In the genomic region with DNA sequence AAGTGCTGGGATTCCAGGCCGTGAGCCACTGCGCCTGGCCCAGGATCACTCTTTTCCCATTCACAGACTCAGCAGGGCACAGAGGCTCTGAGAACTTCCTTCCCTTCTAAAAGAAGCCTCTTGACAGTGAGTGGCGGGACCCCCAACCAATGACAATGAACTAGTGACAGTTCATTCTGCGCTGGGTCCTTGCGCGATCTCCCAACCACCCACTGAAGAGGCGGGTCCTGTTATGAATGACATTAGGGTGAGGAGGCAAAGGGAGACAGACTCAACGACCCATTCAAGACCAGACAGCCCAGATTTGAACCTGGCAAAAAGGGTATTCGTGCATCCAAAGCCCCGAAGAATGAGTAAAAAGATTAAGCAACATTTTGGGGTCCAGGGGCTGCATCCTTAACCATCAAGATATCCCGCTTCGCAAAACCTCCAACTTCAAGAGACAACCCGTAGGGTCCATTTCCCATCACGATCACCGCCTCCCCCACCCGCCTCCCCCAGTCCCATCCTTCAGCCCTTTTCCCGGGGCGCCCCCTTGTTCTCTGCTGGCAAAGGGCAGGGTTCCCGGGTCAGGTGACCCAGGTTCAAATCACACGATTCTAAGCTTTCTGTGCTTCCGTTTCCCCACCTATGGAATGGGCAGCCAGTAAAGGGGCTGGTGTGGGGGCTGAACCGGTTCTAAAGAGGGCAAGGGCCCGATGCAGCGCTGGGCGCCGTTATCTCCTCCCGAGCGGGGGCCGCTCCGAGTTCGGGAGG, we compare ENCODE assay signal across 7 cellular contexts. TPM values are rescaled to one million over a fixed set of nuclear protein-coding genes. Genes with fewer than 3 reads are reported as not detected.
DNase-seq lines count a peak whose midpoint lies in the region; ATAC-seq and TF ChIP-seq lines count a peak whose summit lies in the region.

No MANE protein-coding gene starts in this region.

- peak overlapping the region; percentile 93 to 96 for H3K27ac ChIP-seq in coronary artery

- DNase-seq in NCI-H345 treated with DMSO at 0.1 percent for 48 hours (lab: John Stamatoyannopoulos, UW; ENCODE audit: unreplicated experiment) (peak; percentile 68), coronary artery (ENCODE audit: low spot score) (peak; percentile 91), left kidney (ENCODE audit: low read depth, low spot score) (peak; percentile 98)
- peak; percentile 93 for DNase-seq in activated CD4-positive, alpha-beta T cell treated with anti-CD3 and anti-CD28 coated beads for 36 hours
- DNase-seq in stimulated activated CD4-positive, alpha-beta T cell treated with anti-CD3 and anti-CD28 coated beads, Interleukin-1b, Interleukin-23, amount 100 ng/mL, for 48 hours, result peak; percentile 89

- POLR2A ChIA-PET in activated CD4-positive, alpha-beta T cell treated with anti-CD3 and anti-CD28 coated beads for 36 hours (lab: Charles Lee), result no interaction called here

- no peak for TF ChIP-seq CTCF in coronary artery (IDR thresholded peaks at IDR 0.05)

- intact Hi-C loops in activated CD4-positive, alpha-beta T cell treated with anti-CD3 and anti-CD28 coated beads for 36 hours (cut with DNase I, micrococcal nuclease), result loop anchor here (1.0 to 5.0 kb wide), 16 partner anchors 31 to 1085 kb away; a partner anchor contains a TSS

- ATAC-seq in GM18511 (IDR thresholded peaks at IDR 0.05; ENCODE audit: unreplicated experiment) (peak; percentile 60), HG03064 (IDR thresholded peaks at IDR 0.05; ENCODE audit: low read depth, unreplicated experiment) (peak; percentile 3)
- ATAC-seq in activated CD4-positive, alpha-beta T cell treated with anti-CD3 and anti-CD28 coated beads for 36 hours, result peak; percentile 76

- no peaks in the 10 kb centered on the region for H3K9me3 Mint-ChIP-seq in activated CD4-positive, alpha-beta T cell treated with anti-CD3 and anti-CD28 coated beads for 36 hours (ENCODE audit: low read depth)

- H3K4me3 Mint-ChIP-seq in activated CD4-positive, alpha-beta T cell treated with anti-CD3 and anti-CD28 coated beads for 36 hours, result peak overlapping the region; percentile 98

- peaks cover 37% of the 10 kb centered on the region for H3K4me1 Mint-ChIP-seq in activated CD4-positive, alpha-beta T cell treated with anti-CD3 and anti-CD28 coated beads for 36 hours

- peak overlapping the region; percentile 93 for H3K27ac Mint-ChIP-seq in activated CD4-positive, alpha-beta T cell treated with anti-CD3 and anti-CD28 coated beads for 36 hours

- H3K27me3 Mint-ChIP-seq in activated CD4-positive, alpha-beta T cell treated with anti-CD3 and anti-CD28 coated beads for 36 hours, result no peaks in the 10 kb centered on the region

- CTCF ChIA-PET in activated CD4-positive, alpha-beta T cell treated with anti-CD3 and anti-CD28 coated beads for 36 hours (lab: Charles Lee), result interaction anchor here (0.5 kb wide), 1 partner anchor 454 kb away, joined by 3 read pairs; no protein-coding TSS in a partner anchor

- peak overlapping the region; percentile 92 for H3K4me3 ChIP-seq in coronary artery

- peaks cover 46% of the 10 kb centered on the region for H3K36me3 Mint-ChIP-seq in activated CD4-positive, alpha-beta T cell treated with anti-CD3 and anti-CD28 coated beads for 36 hours (ENCODE audit: low read depth)

RNA-seq across cellular contexts. Expression of a gene that starts 0.7 kb away (rescaled TPM):
- 100 to 1,000 TPM in 1 of 2 experiments, 10 to 100 TPM in 1; 89.8 to 104 TPM for total RNA-seq in activated CD4-positive, alpha-beta T cell treated with anti-CD3 and anti-CD28 coated beads for 36 hours

RNA-seq across cellular contexts. Expression of a gene that starts 0.8 kb away (rescaled TPM):
- 10 to 100 TPM; 33.0 to 40.8 TPM for total RNA-seq in activated CD4-positive, alpha-beta T cell treated with anti-CD3 and anti-CD28 coated beads for 36 hours

RNA-seq across cellular contexts. Expression of a gene that starts 31.2 kb away (rescaled TPM):
- 10 to 100 TPM; 10.4 to 10.6 TPM for total RNA-seq in activated CD4-positive, alpha-beta T cell treated with anti-CD3 and anti-CD28 coated beads for 36 hours

Comparison
In these comparisons a context has a peak if more than half of its experiments do, and no peak if none do; other contexts are left out.
1. Peak in every context shown above with its lines: DNase-seq, ATAC-seq, H3K4me3 ChIP-seq and H3K27ac ChIP-seq.
2. ATAC-seq: peak in every context shown above with its lines; median percentile 76 in activated CD4-positive, alpha-beta T cell treated with anti-CD3 and anti-CD28 coated beads for 36 hours; 60 in GM18511; 3 in HG03064.